Comparison of ENCODE assay signal across 24 cellular contexts in genomic region chr1:231643333-231644237, GRCh38. TPM values are rescaled to one million over a fixed set of nuclear protein-coding genes. Genes with fewer than 3 reads are reported as not detected.
A peak's percentile ranks its signal among the peaks of the same experiment; 100 is the strongest.
DNase-seq lines count a peak whose midpoint lies in the region; ATAC-seq and TF ChIP-seq lines count a peak whose summit lies in the region.
"Had no signal": no experiment of that assay in that cellular context is flagged by ENCODE, and none has a peak within 500 bp of the region (broad histone marks: within the 10 kb centered on the region; RNA-seq: fewer than 3 reads in every experiment).

No MANE protein-coding gene starts in this region.

- no peaks in the 10 kb centered on the region for H3K9me3 ChIP-seq in cardiac muscle cell (ENCODE audit: low read depth)
- H3K9me3 ChIP-seq: adrenal gland, lower lobe of right lung had no signal

- H3K27me3 ChIP-seq in cardiac muscle cell, result no peaks in the 10 kb centered on the region
- H3K27me3 ChIP-seq in rectal smooth muscle tissue (ENCODE audit: control insufficient read depth, insufficient read depth, low read length), result no peaks in the 10 kb centered on the region
- H3K27me3 ChIP-seq: adrenal gland, spleen had no signal

- DNase-seq in DMS153 treated with DMSO at 0.1 percent for 48 hours (lab: John Stamatoyannopoulos, UW; ENCODE audit: unreplicated experiment) (peak; percentile 85), NCI-H345 treated with DMSO at 0.1 percent for 48 hours (lab: John Stamatoyannopoulos, UW; ENCODE audit: unreplicated experiment) (peak; percentile 28), cardiac muscle cell (ENCODE audit: low read depth in 1 of 2, low spot score in 1 of 2) (no peak), DMS79 (lab: John Stamatoyannopoulos, UW) (no peak), ACHN (no peak)
- DNase-seq: activated CD4-positive, CD25-positive, alpha-beta regulatory T cell treated with anti-CD3 and anti-CD28 coated beads, Interleukin-2, amount 50 U/mL, for 72 hours; activated CD8-positive, alpha-beta T cell treated with anti-CD3 and anti-CD28 coated beads for 36 hours; activated gamma-delta T cell treated with Interleukin-2 at 50 U/mL for 16 hours; adrenal gland; GM23248; lower lobe of right lung; NCI-H1105; PC-9; SIG-M5; spleen; stimulated activated CD4-positive, alpha-beta T cell treated with anti-CD3 and anti-CD28 coated beads, Interleukin-4, amount 100 ng/mL, for 24 hours; stimulated activated naive CD8-positive, alpha-beta T cell treated with anti-CD3 and anti-CD28 coated beads, Interleukin-15, Interleukin-2, amounts not matched to agents 100 U/mL and 50 U/mL, for 24 hours; trophoblast cell had no signal

- H3K36me3 ChIP-seq in cardiac muscle cell (no peaks in the 10 kb centered on the region), rectal smooth muscle tissue (ENCODE audit: control insufficient read depth, insufficient read depth, low read length) (no peaks in the 10 kb centered on the region)
- H3K36me3 ChIP-seq: adrenal gland, lower lobe of right lung had no signal

- no peak overlapping the region for H3K9ac ChIP-seq in rectal smooth muscle tissue (ENCODE audit: low read length)
- H3K9ac ChIP-seq: GM23248 had no signal

- H3K4me1 ChIP-seq in cardiac muscle cell (ENCODE audit: low read depth), result peaks cover 11% of the 10 kb centered on the region
- H3K4me1 ChIP-seq in rectal smooth muscle tissue (ENCODE audit: control insufficient read depth, insufficient read depth, low read length), result no peaks in the 10 kb centered on the region
- H3K4me1 ChIP-seq: lower lobe of right lung had no signal

- H3K27ac ChIP-seq in cardiac muscle cell, result peak overlapping the region; percentile 71
- H3K27ac ChIP-seq in rectal smooth muscle tissue (ENCODE audit: low read depth, low read length), result peak overlapping the region; percentile 33
- H3K27ac ChIP-seq: adrenal gland, epithelial cell of prostate, GM23248, HL-60, lower lobe of right lung, PC-9, spleen had no signal

- no peak for ATAC-seq in HG03095 (IDR thresholded peaks at IDR 0.05; ENCODE audit: unreplicated experiment)
- no peak for ATAC-seq in GM18870 (IDR thresholded peaks at IDR 0.05; ENCODE audit: unreplicated experiment)
- ATAC-seq: activated CD8-positive, alpha-beta T cell treated with anti-CD3 and anti-CD28 coated beads for 36 hours; HepG2; lower lobe of right lung; stimulated activated naive CD8-positive, alpha-beta T cell treated with anti-CD3 and anti-CD28 coated beads, Interleukin-15, Interleukin-2, amounts not matched to agents 100 U/mL and 50 U/mL, for 24 hours had no signal

- H3K4me3 ChIP-seq in cardiac muscle cell (no peak overlapping the region), rectal smooth muscle tissue (ENCODE audit: low read length) (no peak overlapping the region)
- H3K4me3 ChIP-seq: adrenal gland, GM23248, lower lobe of right lung, PC-9, spleen had no signal

- in situ Hi-C loops in ACHN (cut with HindIII; ENCODE audit: low pct_ligation_motif_present, low pct_unique_long_range_greater_than_20kb, low sequenced_read_pairs), result no loop called here

- no peak for TF ChIP-seq CTCF in cardiac muscle cell (IDR thresholded peaks at IDR 0.05; ENCODE audit: low read depth, low read length)

RNA-seq across cellular contexts. Expression of gene DISC1, which starts 17.0 kb away (rescaled TPM):
- total RNA-seq in cardiac muscle cell, result 8.6 and 11.5 TPM in 2 replicates
- polyA plus RNA-seq in cardiac muscle cell, result 5.7 and 6.5 TPM in 2 replicates

Comparison
In these comparisons a context has a peak if more than half of its experiments do, and no peak if none do; other contexts are left out.
1. DNase-seq: peak in DMS153 treated with DMSO at 0.1 percent for 48 hours (single experiment) and NCI-H345 treated with DMSO at 0.1 percent for 48 hours (single experiment); none in cardiac muscle cell (0 of 2), DMS79 (single experiment) and ACHN (single experiment).